ENCODE assay signal across 16 cellular contexts in the genomic region with DNA sequence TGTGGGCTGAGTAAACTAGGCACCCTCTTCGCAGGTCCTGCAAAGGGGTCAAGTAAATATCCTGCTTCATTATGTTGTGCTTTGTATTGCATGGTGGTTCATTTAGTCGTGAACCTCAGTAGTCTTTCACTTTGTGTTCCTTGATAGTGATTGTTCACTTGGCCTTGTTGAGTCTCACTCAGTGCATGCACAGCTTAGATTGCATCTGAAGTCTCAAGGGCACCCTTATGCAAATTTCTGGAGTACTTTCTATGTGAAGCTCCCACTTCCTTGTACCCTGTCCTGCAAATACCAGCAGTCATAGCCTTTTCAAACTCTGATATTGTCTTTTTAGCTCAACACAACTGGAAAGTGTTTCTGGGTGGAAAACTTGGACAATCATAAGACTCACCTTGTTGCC.
DNase-seq lines count a peak whose midpoint lies in the region; ATAC-seq, FAIRE-seq and TF ChIP-seq lines count a peak whose summit lies in the region.
"Had no signal": no experiment of that assay in that cellular context is flagged by ENCODE, and none has a peak within 500 bp of the region (broad histone marks: within the 10 kb centered on the region; RNA-seq: fewer than 3 reads in every experiment).

No MANE protein-coding gene starts in this region.

- FAIRE-seq in GM12878 (lab: Jason Lieb, UNC), result no peak
- FAIRE-seq: islet of Langerhans had no signal

- peak; percentile 39 for DNase-seq in GM12878 (ENCODE audit: low read depth, low spot score)
- DNase-seq in SKM-1 treated with dmso at 0.1 percent for 144 hours (lab: John Stamatoyannopoulos, UW; ENCODE audit: unreplicated experiment), result no peak
- no peak for DNase-seq in breast epithelium (ENCODE audit: low spot score in 2 of 2)
- DNase-seq in activated CD8-positive, alpha-beta T cell treated with anti-CD3 and anti-CD28 coated beads, Interleukin-2, amount 10 ng/mL, durations not matched to agents 7 days and 5 days, result no peak
- DNase-seq in hippocampal formation (lab: John Stamatoyannopoulos, UW), result no peak
- DNase-seq: activated B cell treated with CpG ODN at 0.5 μM for 24 hours; DMS79 treated with DMSO at 0.1 percent for 48 hours; NCI-H2227 treated with DMSO at 0.1 percent for 48 hours; right lobe of liver; stimulated activated naive B cell treated with anti-CD40 and anti-IgM and Interleukin-4, amounts not matched to agents 10 μg/mL and 1 μg/mL and 100 μg/mL, for 72 hours had no signal

- TF ChIP-seq RAD21 in GM12878 (IDR thresholded peaks at IDR 0.05; ENCODE audit: insufficient read depth, low read depth, low read length), result no peak

- ATAC-seq in GM18520 (IDR thresholded peaks at IDR 0.05; ENCODE audit: unreplicated experiment) (peak; percentile 68), GM21825 (IDR thresholded peaks at IDR 0.05; ENCODE audit: unreplicated experiment) (peak; percentile 76), HG03159 (IDR thresholded peaks at IDR 0.05; ENCODE audit: unreplicated experiment) (peak; percentile 91), GM12878 (peak; percentile 96)
- no peak for ATAC-seq in activated CD8-positive, alpha-beta T cell treated with anti-CD3 and anti-CD28 coated beads, Interleukin-2, amount 10 ng/mL, durations not matched to agents 7 days and 5 days
- ATAC-seq: activated naive CD4-positive, alpha-beta T cell treated with anti-CD3 and anti-CD28 coated beads, Interleukin-2, amount 50 U/mL, for 72 hours; right lobe of liver had no signal

- 22% methylated on average over 2 of the region's 2 CpGs for WGBS in GM12878 (ENCODE audit: insufficient coverage, insufficient replicate concordance, low lambda C conversion rate, missing lambda C conversion rate)

- H3K79me2 ChIP-seq in GM12878 (ENCODE audit: control insufficient read depth, insufficient read depth, low read length), result no peaks in the 10 kb centered on the region

- H3K36me3 ChIP-seq in GM12878 (ENCODE audit: control insufficient read depth in 2 of 2, insufficient read depth in 2 of 2, low read length in 1 of 2) (no peaks in the 10 kb centered on the region), breast epithelium (no peaks in the 10 kb centered on the region)
- H3K36me3 ChIP-seq: neutrophil, right lobe of liver had no signal

- no peaks in the 10 kb centered on the region for H4K20me1 ChIP-seq in GM12878 (ENCODE audit: control insufficient read depth, insufficient read depth)

- BruUV-seq in GM12878 (replicated peaks; lab: Mats Ljungman, UMichigan), result no TSS peak

- peak overlapping the region; percentile 21; the same call in 1 of the 2 replicates for H2AFZ ChIP-seq in GM12878 (ENCODE audit: control insufficient read depth, low read depth, low read length)

- H3K4me1 ChIP-seq in GM12878 (ENCODE audit: control insufficient read depth, insufficient read depth, low read length) (no peaks in the 10 kb centered on the region), breast epithelium (no peaks in the 10 kb centered on the region)
- H3K4me1 ChIP-seq: right lobe of liver had no signal

- H3K27ac Mint-ChIP-seq in activated CD8-positive, alpha-beta T cell treated with anti-CD3 and anti-CD28 coated beads, Interleukin-2, amount 10 ng/mL, durations not matched to agents 7 days and 5 days, result no peak overlapping the region
- H3K27ac Mint-ChIP-seq: activated B cell treated with CpG ODN at 0.5 μM for 24 hours; activated naive CD4-positive, alpha-beta T cell treated with anti-CD3 and anti-CD28 coated beads, Interleukin-2, amount 50 U/mL, for 72 hours; stimulated activated naive B cell treated with anti-CD40 and anti-IgM and Interleukin-4, amounts not matched to agents 10 μg/mL and 1 μg/mL and 100 μg/mL, for 72 hours had no signal

- in situ Hi-C loops in GM12878 (cut with MboI), result no loop called here

- no peaks in the 10 kb centered on the region for H3K9me3 Mint-ChIP-seq in activated CD8-positive, alpha-beta T cell treated with anti-CD3 and anti-CD28 coated beads, Interleukin-2, amount 10 ng/mL, durations not matched to agents 7 days and 5 days (ENCODE audit: insufficient read depth)
- H3K9me3 Mint-ChIP-seq: activated B cell treated with CpG ODN at 0.5 μM for 24 hours; activated naive CD4-positive, alpha-beta T cell treated with anti-CD3 and anti-CD28 coated beads, Interleukin-2, amount 50 U/mL, for 72 hours; stimulated activated naive B cell treated with anti-CD40 and anti-IgM and Interleukin-4, amounts not matched to agents 10 μg/mL and 1 μg/mL and 100 μg/mL, for 72 hours had no signal

- TF ChIP-seq POLR2A in GM12878 (IDR thresholded peaks at IDR 0.05; ENCODE audit: low read depth, low read length), result no peak
- no peak for TF ChIP-seq POLR2A in breast epithelium (IDR thresholded peaks at IDR 0.05)

- H3K9ac ChIP-seq in GM12878 (ENCODE audit: control insufficient read depth, insufficient read depth, low read length), result no peak overlapping the region

- no peaks in the 10 kb centered on the region for H3K4me1 Mint-ChIP-seq in activated CD8-positive, alpha-beta T cell treated with anti-CD3 and anti-CD28 coated beads, Interleukin-2, amount 10 ng/mL, durations not matched to agents 7 days and 5 days (ENCODE audit: low read depth)
- H3K4me1 Mint-ChIP-seq: activated B cell treated with CpG ODN at 0.5 μM for 24 hours had no signal

- no peaks in the 10 kb centered on the region for H3K27me3 ChIP-seq in GM12878 (replicated peaks in 1 of 2; ENCODE audit: control insufficient read depth in 2 of 2, insufficient read depth in 2 of 2, low read length in 1 of 2)
- no peaks in the 10 kb centered on the region for H3K27me3 ChIP-seq in breast epithelium
- H3K27me3 ChIP-seq: neutrophil, right lobe of liver had no signal

- POLR2A ChIA-PET in GM12878 (lab: Charles Lee), result interaction anchor here (1.0 kb wide), 2 partner anchors 22 to 39 kb away, joined by 3 to 9 read pairs; no protein-coding TSS in a partner anchor
- POLR2A ChIA-PET in activated CD8-positive, alpha-beta T cell treated with anti-CD3 and anti-CD28 coated beads, Interleukin-2, amount 10 ng/mL, durations not matched to agents 7 days and 5 days (lab: Charles Lee), result no interaction called here

- TF ChIP-seq EP300 in GM12878 (IDR thresholded peaks at IDR 0.05; ENCODE audit: borderline replicate concordance in 1 of 2, control insufficient read depth in 1 of 2, low read depth in 2 of 2, low read length in 2 of 2), result no peak

- intact Hi-C loops in GM12878 (cut with micrococcal nuclease; ENCODE audit: unreplicated experiment) (no loop called here), breast epithelium (cut with DNase I; ENCODE audit: low total_unique reads) (no loop called here)

- no peak overlapping the region for H3K4me3 Mint-ChIP-seq in activated CD8-positive, alpha-beta T cell treated with anti-CD3 and anti-CD28 coated beads, Interleukin-2, amount 10 ng/mL, durations not matched to agents 7 days and 5 days
- H3K4me3 Mint-ChIP-seq: activated B cell treated with CpG ODN at 0.5 μM for 24 hours; stimulated activated naive B cell treated with anti-CD40 and anti-IgM and Interleukin-4, amounts not matched to agents 10 μg/mL and 1 μg/mL and 100 μg/mL, for 72 hours had no signal

- RAD21 ChIA-PET in GM12878 (lab: Charles Lee; ENCODE audit: unreplicated experiment), result interaction anchor here (0.9 to 2.6 kb wide), 10 partner anchors 20 to 148 kb away, joined by 3 to 13 read pairs (median 3); no protein-coding TSS in a partner anchor

- no peaks in the 10 kb centered on the region for H3K36me3 Mint-ChIP-seq in activated CD8-positive, alpha-beta T cell treated with anti-CD3 and anti-CD28 coated beads, Interleukin-2, amount 10 ng/mL, durations not matched to agents 7 days and 5 days (ENCODE audit: low read depth)
- H3K36me3 Mint-ChIP-seq: activated naive CD4-positive, alpha-beta T cell treated with anti-CD3 and anti-CD28 coated beads, Interleukin-2, amount 50 U/mL, for 72 hours; stimulated activated naive B cell treated with anti-CD40 and anti-IgM and Interleukin-4, amounts not matched to agents 10 μg/mL and 1 μg/mL and 100 μg/mL, for 72 hours had no signal

- no peak overlapping the region for H3K4me2 ChIP-seq in GM12878 (ENCODE audit: control insufficient read depth, insufficient read depth)

- H3K9me3 ChIP-seq in GM12878 (replicated peaks; ENCODE audit: control insufficient read depth, insufficient read depth, low read length) (no peaks in the 10 kb centered on the region; the same call in 2 of the 3 replicates), breast epithelium (no peaks in the 10 kb centered on the region)
- H3K9me3 ChIP-seq: neutrophil, right lobe of liver had no signal

- CTCF ChIA-PET in GM12878 (lab: Yijun Ruan, JAX), result interaction anchor here (1.2 to 2.0 kb wide), 3 partner anchors 19 to 102 kb away, joined by 3 to 11 read pairs (median 5); no protein-coding TSS in a partner anchor
- CTCF ChIA-PET in activated CD8-positive, alpha-beta T cell treated with anti-CD3 and anti-CD28 coated beads, Interleukin-2, amount 10 ng/mL, durations not matched to agents 7 days and 5 days (lab: Charles Lee), result no interaction called here

- H3K27ac ChIP-seq in GM12878 (ENCODE audit: control insufficient read depth, insufficient read depth), result no peak overlapping the region
- no peak overlapping the region for H3K27ac ChIP-seq in breast epithelium
- H3K27ac ChIP-seq: neutrophil, right lobe of liver had no signal

- no peaks in the 10 kb centered on the region for H3K27me3 Mint-ChIP-seq in activated CD8-positive, alpha-beta T cell treated with anti-CD3 and anti-CD28 coated beads, Interleukin-2, amount 10 ng/mL, durations not matched to agents 7 days and 5 days (ENCODE audit: low read depth)
- H3K27me3 Mint-ChIP-seq: activated B cell treated with CpG ODN at 0.5 μM for 24 hours; stimulated activated naive B cell treated with anti-CD40 and anti-IgM and Interleukin-4, amounts not matched to agents 10 μg/mL and 1 μg/mL and 100 μg/mL, for 72 hours had no signal

- SMC1A ChIA-PET in GM12878 (lab: Charles Lee; ENCODE audit: uncharacterized antibody, unreplicated experiment), result interaction anchor here (0.7 to 2.8 kb wide), 15 partner anchors 8 to 237 kb away, joined by 3 to 16 read pairs (median 6); no protein-coding TSS in a partner anchor

- H3K4me3 ChIP-seq in GM12878 (no peak overlapping the region), breast epithelium (no peak overlapping the region)
- H3K4me3 ChIP-seq: right lobe of liver had no signal

- no peak for TF ChIP-seq CTCF in GM12878 (IDR thresholded peaks at IDR 0.05 in 2 of 3, conservative IDR thresholded peaks at IDR 0.05 in 1 of 3; ENCODE audit: control insufficient read depth in 2 of 3, extremely low read depth in 1 of 3, insufficient read depth in 1 of 3, low read depth in 3 of 3, low read length in 3 of 3)
- no peak for TF ChIP-seq CTCF in breast epithelium (IDR thresholded peaks at IDR 0.05)

TF ChIP-seq in GM12878, 131 proteins besides CTCF, POLR2A, EP300 and RAD21 (continues in another document):
- TF ChIP-seq CHD1 (IDR thresholded peaks at IDR 0.05; ENCODE audit: low read depth, low read length), result no peak
